In genomic region chr17:40675905-40676304, GRCh38 we compare ENCODE assay signal across 2 cellular contexts.
TF ChIP-seq lines count a peak whose summit lies in the region.

No MANE protein-coding gene starts in this region.

TF ChIP-seq in GM23338, 12 proteins besides CTCF, POLR2A, EP300 and RAD21:
- no peak for TF ChIP-seq EZH2phosphoT487 (IDR thresholded peaks at IDR 0.05; ENCODE audit: unreplicated experiment)
- TF ChIP-seq, protein P1, sequence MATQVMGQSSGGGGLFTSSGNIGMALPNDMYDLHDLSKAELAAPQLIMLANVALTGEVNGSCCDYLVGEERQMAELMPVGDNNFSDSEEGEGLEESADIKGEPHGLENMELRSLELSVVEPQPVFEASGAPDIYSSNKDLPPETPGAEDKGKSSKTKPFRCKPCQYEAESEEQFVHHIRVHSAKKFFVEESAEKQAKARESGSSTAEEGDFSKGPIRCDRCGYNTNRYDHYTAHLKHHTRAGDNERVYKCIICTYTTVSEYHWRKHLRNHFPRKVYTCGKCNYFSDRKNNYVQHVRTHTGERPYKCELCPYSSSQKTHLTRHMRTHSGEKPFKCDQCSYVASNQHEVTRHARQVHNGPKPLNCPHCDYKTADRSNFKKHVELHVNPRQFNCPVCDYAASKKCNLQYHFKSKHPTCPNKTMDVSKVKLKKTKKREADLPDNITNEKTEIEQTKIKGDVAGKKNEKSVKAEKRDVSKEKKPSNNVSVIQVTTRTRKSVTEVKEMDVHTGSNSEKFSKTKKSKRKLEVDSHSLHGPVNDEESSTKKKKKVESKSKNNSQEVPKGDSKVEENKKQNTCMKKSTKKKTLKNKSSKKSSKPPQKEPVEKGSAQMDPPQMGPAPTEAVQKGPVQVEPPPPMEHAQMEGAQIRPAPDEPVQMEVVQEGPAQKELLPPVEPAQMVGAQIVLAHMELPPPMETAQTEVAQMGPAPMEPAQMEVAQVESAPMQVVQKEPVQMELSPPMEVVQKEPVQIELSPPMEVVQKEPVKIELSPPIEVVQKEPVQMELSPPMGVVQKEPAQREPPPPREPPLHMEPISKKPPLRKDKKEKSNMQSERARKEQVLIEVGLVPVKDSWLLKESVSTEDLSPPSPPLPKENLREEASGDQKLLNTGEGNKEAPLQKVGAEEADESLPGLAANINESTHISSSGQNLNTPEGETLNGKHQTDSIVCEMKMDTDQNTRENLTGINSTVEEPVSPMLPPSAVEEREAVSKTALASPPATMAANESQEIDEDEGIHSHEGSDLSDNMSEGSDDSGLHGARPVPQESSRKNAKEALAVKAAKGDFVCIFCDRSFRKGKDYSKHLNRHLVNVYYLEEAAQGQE (IDR thresholded peaks at IDR 0.05; ENCODE audit: unreplicated experiment): no peak
- no peak for TF ChIP-seq STAT1 (IDR thresholded peaks at IDR 0.05; ENCODE audit: unreplicated experiment)
- TF ChIP-seq POLR2AphosphoS5 (IDR thresholded peaks at IDR 0.05; ENCODE audit: low read depth): no peak
- TF ChIP-seq ZNF114 (CRISPR knock-in tag; IDR thresholded peaks at IDR 0.05): no peak
- TF ChIP-seq ETS1 (IDR thresholded peaks at IDR 0.05): no peak
- TF ChIP-seq ZNF462 (CRISPR knock-in tag; IDR thresholded peaks at IDR 0.05): no peak
- TF ChIP-seq CREB1 (CRISPR knock-in tag; IDR thresholded peaks at IDR 0.05; ENCODE audit: low read depth): no peak
- TF ChIP-seq JUNB (IDR thresholded peaks at IDR 0.05; ENCODE audit: unreplicated experiment): no peak
- no peak for TF ChIP-seq NANOG (IDR thresholded peaks at IDR 0.05; ENCODE audit: borderline replicate concordance)
- no peak for TF ChIP-seq ZNF331 (CRISPR knock-in tag; IDR thresholded peaks at IDR 0.05; ENCODE audit: low read depth)
- no peak for TF ChIP-seq EZH2 (IDR thresholded peaks at IDR 0.05; ENCODE audit: low read depth, unreplicated experiment)

TF ChIP-seq in H1, 55 proteins besides CTCF, POLR2A, EP300 and RAD21:
- no peak for TF ChIP-seq JUN (IDR thresholded peaks at IDR 0.05; ENCODE audit: low read depth, low read length)
- TF ChIP-seq HDAC2 (IDR thresholded peaks at IDR 0.05; ENCODE audit: borderline replicate concordance in 1 of 2, low read depth in 2 of 2, low read length in 2 of 2): no peak
- no peak for TF ChIP-seq CEBPB (IDR thresholded peaks at IDR 0.05; ENCODE audit: low read depth, low read length)
- TF ChIP-seq RBBP5 (IDR thresholded peaks at IDR 0.05; ENCODE audit: borderline replicate concordance, low read depth, low read length): no peak
- no peak for TF ChIP-seq SRF (IDR thresholded peaks at IDR 0.05; ENCODE audit: low read depth, low read length)
- no peak for TF ChIP-seq SP1 (IDR thresholded peaks at IDR 0.05; ENCODE audit: low read depth, low read length)
- no peak for TF ChIP-seq SAP30 (IDR thresholded peaks at IDR 0.05; ENCODE audit: insufficient read depth, insufficient replicate concordance, low read length)
- TF ChIP-seq POLR2AphosphoS5 (IDR thresholded peaks at IDR 0.05; ENCODE audit: low read depth, low read length): no peak
- no peak for TF ChIP-seq CHD1 (IDR thresholded peaks at IDR 0.05; ENCODE audit: low read depth, low read length)
- no peak for TF ChIP-seq SIN3A (conservative IDR thresholded peaks at IDR 0.05 in 1 of 2, IDR thresholded peaks at IDR 0.05 in 1 of 2; ENCODE audit: low read depth in 1 of 2, low read length in 2 of 2)
- no peak for TF ChIP-seq CREB1 (IDR thresholded peaks at IDR 0.05)
- no peak for TF ChIP-seq EGR1 (IDR thresholded peaks at IDR 0.05; ENCODE audit: borderline replicate concordance, low read depth, low read length)
- TF ChIP-seq, protein P2, sequence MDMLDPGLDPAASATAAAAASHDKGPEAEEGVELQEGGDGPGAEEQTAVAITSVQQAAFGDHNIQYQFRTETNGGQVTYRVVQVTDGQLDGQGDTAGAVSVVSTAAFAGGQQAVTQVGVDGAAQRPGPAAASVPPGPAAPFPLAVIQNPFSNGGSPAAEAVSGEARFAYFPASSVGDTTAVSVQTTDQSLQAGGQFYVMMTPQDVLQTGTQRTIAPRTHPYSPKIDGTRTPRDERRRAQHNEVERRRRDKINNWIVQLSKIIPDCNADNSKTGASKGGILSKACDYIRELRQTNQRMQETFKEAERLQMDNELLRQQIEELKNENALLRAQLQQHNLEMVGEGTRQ (IDR thresholded peaks at IDR 0.05; ENCODE audit: low read length): no peak
- no peak for TF ChIP-seq SP4 (IDR thresholded peaks at IDR 0.05; ENCODE audit: low read length)
- TF ChIP-seq RFX5 (IDR thresholded peaks at IDR 0.05; ENCODE audit: borderline replicate concordance, low read depth, low read length): no peak
- TF ChIP-seq PHF8 (conservative IDR thresholded peaks at IDR 0.05; ENCODE audit: low read depth, low read length): no peak
- no peak for TF ChIP-seq MAFK (IDR thresholded peaks at IDR 0.05; ENCODE audit: low read depth, low read length)
- TF ChIP-seq RNF2 (IDR thresholded peaks at IDR 0.05; ENCODE audit: borderline replicate concordance, low read depth, low read length, missing control alignments, poor library complexity, severe bottlenecking): no peak
- no peak for TF ChIP-seq CBX8 (IDR thresholded peaks at IDR 0.05; ENCODE audit: borderline replicate concordance, low read depth, low read length)
